ENCODE assay signal across 8 cellular contexts in genomic region chr1:52364235-52364839, GRCh38. TPM values are rescaled to one million over a fixed set of nuclear protein-coding genes. Genes with fewer than 3 reads are reported as not detected.
DNase-seq lines count a peak whose midpoint lies in the region; FAIRE-seq and TF ChIP-seq lines count a peak whose summit lies in the region.
"Had no signal": no experiment of that assay in that cellular context is flagged by ENCODE, and none has a peak within 500 bp of the region (broad histone marks: within the 10 kb centered on the region; RNA-seq: fewer than 3 reads in every experiment).

No MANE protein-coding gene starts in this region.

- peak overlapping the region; percentile 91 for H3K9ac ChIP-seq in GM23248
- peak overlapping the region; percentile 81; the same call in 1 of the 2 replicates for H3K9ac ChIP-seq in SU-DHL-6 (ENCODE audit: low read length)

- H4K20me1 ChIP-seq in GM23248 (ENCODE audit: insufficient read depth), result no peaks in the 10 kb centered on the region
- H4K20me1 ChIP-seq in SU-DHL-6 (ENCODE audit: low read depth, low read length), result no peaks in the 10 kb centered on the region

- 90 to 92% methylated on average over 5 of the region's 5 CpGs for WGBS in GM23248 (ENCODE audit: low coverage in 1 of 2, low lambda C conversion rate in 2 of 2, missing lambda C conversion rate in 2 of 2), 2 experiments
- 76 to 82% (median 82%) methylated on average over 5 of the region's 5 CpGs for WGBS in small intestine, 3 donors

- no peaks in the 10 kb centered on the region for H3K9me2 ChIP-seq in GM23248 (ENCODE audit: insufficient read depth)
- H3K9me2 ChIP-seq in SU-DHL-6 (replicated peaks; ENCODE audit: insufficient read depth, low read length), result no peaks in the 10 kb centered on the region

- H3K36me3 ChIP-seq in GM23248 (ENCODE audit: low read depth) (peaks cover 6% of the 10 kb centered on the region; the same call in 1 of the 2 replicates), SU-DHL-6 (ENCODE audit: low read length) (no peaks in the 10 kb centered on the region), small intestine (ENCODE audit: control insufficient read depth in 2 of 2, insufficient read depth in 2 of 2, low read length in 2 of 2) (peaks cover 10 to 19% of the 10 kb centered on the region in 2 donors)

- H3K27me3 ChIP-seq in GM23248 (replicated peaks; ENCODE audit: insufficient read depth) (no peaks in the 10 kb centered on the region), SU-DHL-6 (ENCODE audit: low read length) (no peaks in the 10 kb centered on the region), small intestine (ENCODE audit: control insufficient read depth in 2 of 2, insufficient read depth in 2 of 2, low read length in 2 of 2) (no peaks in the 10 kb centered on the region)

- H3K79me2 ChIP-seq in GM23248 (ENCODE audit: insufficient read depth), result peaks cover 36% of the 10 kb centered on the region
- peaks cover 16% of the 10 kb centered on the region for H3K79me2 ChIP-seq in SU-DHL-6 (ENCODE audit: insufficient read depth, low read length)

- H3K9me3 ChIP-seq in GM23248 (ENCODE audit: low read depth), result no peaks in the 10 kb centered on the region
- H3K9me3 ChIP-seq in SU-DHL-6 (ENCODE audit: insufficient read depth, low read length), result no peaks in the 10 kb centered on the region
- no peaks in the 10 kb centered on the region for H3K9me3 ChIP-seq in small intestine (ENCODE audit: control insufficient read depth, low read depth)

- no peak for TF ChIP-seq CTCF in SU-DHL-6 (IDR thresholded peaks at IDR 0.05; ENCODE audit: insufficient read depth, low read length, poor library complexity, severe bottlenecking)
- TF ChIP-seq CTCF in fibroblast of mammary gland (conservative IDR thresholded peaks at IDR 0.05; ENCODE audit: control insufficient read depth, insufficient read depth, low read depth, low read length), result peak; percentile 1

- H3K4me2 ChIP-seq in GM23248 (ENCODE audit: unreplicated experiment) (peak overlapping the region; percentile 92), SU-DHL-6 (ENCODE audit: low read depth, low read length, poor library complexity, severe bottlenecking) (peak overlapping the region; percentile 88)

- FAIRE-seq in small intestine (lab: Jason Lieb, UNC), result no peak

- peak overlapping the region; percentile 78 for H3K27ac ChIP-seq in GM23248
- H3K27ac ChIP-seq in SU-DHL-6 (ENCODE audit: low read depth, low read length), result no peak overlapping the region
- H3K27ac ChIP-seq in small intestine (ENCODE audit: low read depth in 1 of 2, low read length in 1 of 2), result no peak overlapping the region

- peaks cover 11% of the 10 kb centered on the region; the same call in 1 of the 2 replicates for H3F3A ChIP-seq in GM23248 (ENCODE audit: insufficient read depth)
- H3F3A ChIP-seq in SU-DHL-6 (ENCODE audit: insufficient read depth), result peaks cover 13% of the 10 kb centered on the region

- H2AFZ ChIP-seq in GM23248 (no peak overlapping the region), SU-DHL-6 (ENCODE audit: low read depth, low read length, severe bottlenecking) (no peak overlapping the region)

- no peak for DNase-seq in GM23248
- no peak for DNase-seq in fibroblast of mammary gland (ENCODE audit: low read depth)
- peak; percentile 13 for DNase-seq in small intestine
- no peak for DNase-seq in ureter (ENCODE audit: low spot score)
- no peak for DNase-seq in medulla oblongata (ENCODE audit: extremely low spot score)
- DNase-seq in hypothalamus (lab: John Stamatoyannopoulos, UW), result no peak
- DNase-seq: NK-92 treated with Interleukin-12 subunit alpha and Interleukin-12 subunit beta, amount 100 ng/mL, for 24 hours had no signal

- in situ Hi-C loops in GM23248 (cut with MboI), result no loop called here

- H3K4me3 ChIP-seq in GM23248 (peak overlapping the region; percentile 84), SU-DHL-6 (ENCODE audit: insufficient read depth, low read length, poor library complexity, severe bottlenecking) (no peak overlapping the region), fibroblast of mammary gland (ENCODE audit: control insufficient read depth, low read depth, low read length) (no peak overlapping the region), small intestine (ENCODE audit: low read depth in 1 of 2, low read length in 2 of 2) (peak overlapping the region in 1 of 2 donors; percentile 86)

- H3K4me1 ChIP-seq in GM23248 (ENCODE audit: insufficient read depth) (peaks cover 6% of the 10 kb centered on the region), small intestine (ENCODE audit: control insufficient read depth in 2 of 2, insufficient read depth in 1 of 2, low read depth in 1 of 2, low read length in 1 of 2) (peaks cover 0 to 4% of the 10 kb centered on the region in 2 donors)

RNA-seq across cellular contexts. Expression of gene CC2D1B, which starts 1.7 kb away (rescaled TPM):
- total RNA-seq in GM23248 (2014; rRNA removed; shearing (Covaris generic)), result 29.6 and 37.2 TPM in 2 replicates
- 12.6 and 13.2 TPM in 2 replicates for polyA plus RNA-seq in GM23248 (2016; fragmentation: Nextera tagmentation; extraction: Ambion mirVana)
- polyA plus RNA-seq in small intestine, result 10 to 100 TPM; 17.3 to 19.0 (median 17.5) TPM
- 39.4 TPM for total RNA-seq in ureter

RNA-seq across cellular contexts. Expression of gene ORC1, which starts 39.9 kb away (rescaled TPM):
- total RNA-seq in GM23248 (2014; rRNA removed; shearing (Covaris generic)), result 1.9 and 3.4 TPM in 2 replicates
- polyA plus RNA-seq in GM23248 (2016; fragmentation: Nextera tagmentation; extraction: Ambion mirVana), result 1.4 and 1.9 TPM in 2 replicates
- polyA plus RNA-seq in small intestine, result 1 to 10 TPM in 2 of 3 donors, under 1 TPM in 1; 0.22 to 5.3 (median 1.4) TPM
- 1.1 TPM for total RNA-seq in ureter

RNA-seq across cellular contexts. Expression of gene PRPF38A, which starts 40.1 kb away (rescaled TPM):
- total RNA-seq in GM23248 (2014; rRNA removed; shearing (Covaris generic)), result 6.1 and 14.8 TPM in 2 replicates
- polyA plus RNA-seq in GM23248 (2016; fragmentation: Nextera tagmentation; extraction: Ambion mirVana), result 27.0 and 27.3 TPM in 2 replicates
- polyA plus RNA-seq in small intestine, result 10 to 100 TPM; 11.6 to 29.9 (median 18.9) TPM
- total RNA-seq in ureter, result 50.8 TPM
